1 cellular context compared by ENCODE assay signal in genomic region chr3:45896069-45896468, GRCh38.
TF ChIP-seq lines count a peak whose summit lies in the region.

No MANE protein-coding gene starts in this region.

TF ChIP-seq in SK-N-SH, 30 proteins besides CTCF, POLR2A, EP300 and RAD21 (continued from another document):
- TF ChIP-seq RCOR1 (IDR thresholded peaks at IDR 0.05; ENCODE audit: low read length) (peak; percentile 73; the same call in 1 of the 2 replicates), MXI1 (IDR thresholded peaks at IDR 0.05; ENCODE audit: low read depth, low read length) (0 out of 2 replicates have a peak, but pooled peaks have one; percentile 16), CHD2 (IDR thresholded peaks at IDR 0.05; ENCODE audit: low read length, partially characterized antibody) (peak; percentile 33), GATA2 (CRISPR knock-in tag; IDR thresholded peaks at IDR 0.05) (peak; percentile 95)
